In the genomic region with DNA sequence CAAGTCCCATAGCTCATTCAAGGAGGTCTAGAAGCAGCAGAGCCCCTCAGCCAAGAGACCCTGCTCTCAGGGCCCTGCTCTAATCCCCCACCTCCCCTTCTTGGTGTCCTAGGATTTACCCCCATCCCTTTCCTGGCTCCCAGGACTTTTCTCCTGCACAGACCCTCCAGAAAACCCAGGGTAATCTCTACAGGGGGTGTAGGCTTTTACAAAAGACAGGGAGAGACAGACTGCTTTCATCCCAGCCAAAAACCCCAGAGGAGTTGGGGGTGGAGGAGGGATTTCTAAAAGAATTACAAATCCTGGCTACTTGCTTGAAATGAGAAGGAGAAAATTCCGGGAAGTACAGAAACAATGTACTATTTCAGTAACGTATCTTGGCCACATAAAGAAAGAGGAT, we compare ENCODE assay signal across 23 cellular contexts.
"Had no signal": no experiment of that assay in that cellular context is flagged by ENCODE, and none has a peak within 500 bp of the region (broad histone marks: within the 10 kb centered on the region; RNA-seq: fewer than 3 reads in every experiment).

No MANE protein-coding gene starts in this region.

- H3K9me3 ChIP-seq: MG63, Peyer's patch, SJCRH30 had no signal

- H3K4me3 ChIP-seq: MG63, Peyer's patch, SJCRH30 had no signal

- DNase-seq: IMR-90, Karpas-422, KG1, MG63, NCI-H1092, NCI-H1436, NCI-H187, NCI-H2029, NCI-H2081 treated with DMSO at 0.1 percent for 48 hours, NCI-H2171, NCI-H226, NCI-H446, NCI-H510A, NCI-H524 treated with DMSO at 0.1 percent for 48 hours, NCI-H69, NCI-H774, PC-3, Peyer's patch, SHP77 treated with DMSO at 0.1 percent for 48 hours, SJCRH30 had no signal

- FAIRE-seq: HepG2 had no signal

- H3K36me3 ChIP-seq: MG63, Peyer's patch, SJCRH30 had no signal

- H3K4me1 ChIP-seq: Peyer's patch, SJCRH30 had no signal

- H3K27ac ChIP-seq: Peyer's patch, SJCRH30 had no signal

- H3K27me3 ChIP-seq: MG63, Peyer's patch, SJCRH30 had no signal

- ATAC-seq: HepG2, PC-3, Right ventricle myocardium inferior, SK-N-SH treated with all-trans-retinoic acid at 6 μM for 48 hours had no signal
